19 cellular contexts compared by ENCODE assay signal in the genomic region with DNA sequence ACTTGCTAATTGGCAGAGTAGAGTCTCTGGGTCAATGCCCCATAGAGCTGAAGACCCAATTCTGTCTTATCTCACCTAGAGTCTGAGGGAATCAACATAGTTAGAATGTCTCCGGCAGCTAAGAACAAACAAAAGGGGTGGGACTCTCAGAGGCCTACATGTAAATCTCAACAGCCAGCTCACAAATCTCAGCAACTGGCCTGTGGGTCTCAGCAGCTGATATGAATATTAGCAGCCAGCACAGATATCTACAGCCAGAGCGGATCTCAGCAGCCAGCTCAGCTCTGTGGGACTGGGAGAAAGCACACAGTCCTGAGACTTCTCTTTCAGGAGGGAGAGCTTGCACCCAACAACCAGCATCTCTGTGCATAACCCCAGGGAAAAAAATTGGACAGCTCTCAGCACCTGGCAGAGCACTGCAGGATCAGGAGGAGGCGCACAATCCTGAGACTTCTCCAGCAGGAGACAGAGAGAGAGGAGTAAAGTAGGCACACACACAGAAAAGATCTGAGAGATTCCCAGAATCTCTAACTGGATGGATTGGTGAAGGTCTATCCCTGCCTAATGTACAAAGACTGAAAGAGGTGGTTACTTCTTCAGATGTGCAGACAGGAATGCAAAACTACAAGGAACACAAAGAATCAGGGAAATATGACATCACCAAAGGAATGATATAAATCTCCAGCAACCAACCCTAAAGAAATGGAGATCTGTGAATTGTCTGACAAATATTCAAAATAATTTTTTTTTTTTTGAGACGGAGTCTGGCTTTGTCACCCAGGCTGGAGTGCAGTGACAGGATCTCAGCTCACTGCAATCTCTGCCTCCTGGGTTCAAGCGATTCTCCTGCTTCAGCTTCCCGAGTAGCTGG. TPM values are rescaled to one million over a fixed set of nuclear protein-coding genes. Genes with fewer than 3 reads are reported as not detected.
"Had no signal": no experiment of that assay in that cellular context is flagged by ENCODE, and none has a peak within 500 bp of the region (broad histone marks: within the 10 kb centered on the region; RNA-seq: fewer than 3 reads in every experiment).

No MANE protein-coding gene starts in this region.

- H3K4me1 ChIP-seq: ascending aorta, pancreas had no signal

- H3K27me3 ChIP-seq: heart left ventricle had no signal

- H3K4me3 ChIP-seq: ascending aorta, gastroesophageal sphincter, heart left ventricle, pancreas, smooth muscle cell, stomach had no signal

- H3K4me3 Mint-ChIP-seq: activated CD4-positive, alpha-beta memory T cell treated with anti-CD3 and anti-CD28 coated beads for 36 hours; activated CD4-positive, alpha-beta T cell treated with anti-CD3 and anti-CD28 coated beads for 36 hours; activated T-cell treated with anti-CD3 and anti-CD28 coated beads, Interleukin-2, amount 50 U/mL, for 24 hours; memory B cell; naive thymus-derived CD8-positive, alpha-beta T cell; T-helper 1 cell treated with Interleukin-12 subunit alpha and Interleukin-12 subunit beta and Interleukin-4 antibody, amounts not matched to agents 30 μg/mL and 1 μg/mL, for 36 hours; type B pancreatic cell had no signal

- ATAC-seq: activated CD4-positive, alpha-beta T cell treated with anti-CD3 and anti-CD28 coated beads for 36 hours; esophagus mucosa; gastroesophageal sphincter; heart left ventricle; naive thymus-derived CD8-positive, alpha-beta T cell; pancreas; sciatic nerve had no signal

- H3K4me2 ChIP-seq: smooth muscle cell had no signal

- H3K9me3 Mint-ChIP-seq: activated CD4-positive, alpha-beta memory T cell treated with anti-CD3 and anti-CD28 coated beads for 36 hours; activated T-cell treated with anti-CD3 and anti-CD28 coated beads, Interleukin-2, amount 50 U/mL, for 24 hours; memory B cell; T-helper 1 cell treated with Interleukin-12 subunit alpha and Interleukin-12 subunit beta and Interleukin-4 antibody, amounts not matched to agents 30 μg/mL and 1 μg/mL, for 36 hours; type B pancreatic cell had no signal

- DNase-seq: activated CD4-positive, alpha-beta memory T cell treated with anti-CD3 and anti-CD28 coated beads for 36 hours; activated CD4-positive, alpha-beta T cell treated with anti-CD3 and anti-CD28 coated beads for 36 hours; activated effector memory CD4-positive, alpha-beta T cell treated with anti-CD3 and anti-CD28 coated beads, Interleukin-2, amount 50 U/mL, for 16 hours; activated naive CD4-positive, alpha-beta T cell treated with anti-CD3 and anti-CD28 coated beads, Interleukin-2, amount 50 U/mL, for 16 hours; activated T-cell treated with anti-CD3 and anti-CD28 coated beads, Interleukin-2, amount 50 U/mL, for 24 hours; cortex of kidney; heart left ventricle; naive thymus-derived CD8-positive, alpha-beta T cell; pancreas; stimulated activated CD4-positive, alpha-beta T cell treated with anti-CD3 and anti-CD28 coated beads, Interleukin-4, amount 100 ng/mL, for 1 hour; stomach had no signal

- H3K27ac Mint-ChIP-seq: activated CD4-positive, alpha-beta memory T cell treated with anti-CD3 and anti-CD28 coated beads for 36 hours; activated CD4-positive, alpha-beta T cell treated with anti-CD3 and anti-CD28 coated beads for 36 hours; activated T-cell treated with anti-CD3 and anti-CD28 coated beads, Interleukin-2, amount 50 U/mL, for 24 hours; memory B cell; naive thymus-derived CD8-positive, alpha-beta T cell; T-helper 1 cell treated with Interleukin-12 subunit alpha and Interleukin-12 subunit beta and Interleukin-4 antibody, amounts not matched to agents 30 μg/mL and 1 μg/mL, for 36 hours; type B pancreatic cell had no signal

- H3K36me3 ChIP-seq: ascending aorta, gastroesophageal sphincter, heart left ventricle, pancreas, stomach had no signal

- H3K9me3 ChIP-seq: ascending aorta, pancreas had no signal

- H3K36me3 Mint-ChIP-seq: activated CD4-positive, alpha-beta memory T cell treated with anti-CD3 and anti-CD28 coated beads for 36 hours; memory B cell; naive thymus-derived CD8-positive, alpha-beta T cell; type B pancreatic cell had no signal

- H3K27ac ChIP-seq: ascending aorta, gastroesophageal sphincter, heart left ventricle, pancreas, stomach had no signal

RNA-seq across cellular contexts. Expression of a gene that starts 29.2 kb away (rescaled TPM):
- polyA plus RNA-seq: naive thymus-derived CD8-positive, alpha-beta T cell had no signal
